In genomic region chr9:4045556-4045955, GRCh38 we compare ENCODE assay signal across 33 cellular contexts.
"Had no signal": no experiment of that assay in that cellular context is flagged by ENCODE, and none has a peak within 500 bp of the region (broad histone marks: within the 10 kb centered on the region; RNA-seq: fewer than 3 reads in every experiment).

No MANE protein-coding gene starts in this region.

- H3K4me3 ChIP-seq: adrenal gland, body of pancreas, breast epithelium had no signal

- DNase-seq: activated CD4-positive, alpha-beta memory T cell treated with anti-CD3 and anti-CD28 coated beads, Interleukin-2, amount 10 ng/mL, durations not matched to agents 7 days and 5 days; activated CD4-positive, alpha-beta T cell treated with anti-CD3 and anti-CD28 coated beads for 1 hour; activated CD4-positive, alpha-beta T cell treated with anti-CD3 and anti-CD28 coated beads for 36 hours; activated CD4-positive, alpha-beta T cell treated with anti-CD3 and anti-CD28 coated beads for 48 hours; activated CD4-positive, alpha-beta T cell treated with anti-CD3 and anti-CD28 coated beads, Interleukin-2, amount 10 ng/mL, durations not matched to agents 7 days and 5 days; activated CD4-positive, alpha-beta T cell treated with anti-CD3 and anti-CD28 coated beads, Interleukin-2, amount 50 U/mL, for 48 hours; activated CD4-positive, CD25-positive, alpha-beta regulatory T cell; activated CD8-positive, alpha-beta memory T cell treated with anti-CD3 and anti-CD28 coated beads for 24 hours; activated CD8-positive, alpha-beta memory T cell treated with anti-CD3 and anti-CD28 coated beads, Interleukin-2, amount 10 ng/mL, durations not matched to agents 7 days and 5 days; activated CD8-positive, alpha-beta memory T cell treated with anti-CD3 and anti-CD28 coated beads, Interleukin-2, amount 50 U/mL, for 48 hours; activated CD8-positive, alpha-beta T cell treated with anti-CD3 and anti-CD28 coated beads, Interleukin-2, amount 10 ng/mL, durations not matched to agents 7 days and 5 days; activated effector memory CD4-positive, alpha-beta T cell treated with Interleukin-2 at 50 U/mL for 16 hours; activated gamma-delta T cell; activated naive CD4-positive, alpha-beta T cell treated with anti-CD3 and anti-CD28 coated beads, Interleukin-2, amount 10 ng/mL, durations not matched to agents 7 days and 5 days; activated naive CD4-positive, alpha-beta T cell treated with Interleukin-2 at 50 U/mL for 16 hours; activated naive CD8-positive, alpha-beta T cell treated with anti-CD3 and anti-CD28 coated beads for 36 hours; activated T-cell treated with anti-CD3 and anti-CD28 coated beads, Interleukin-2, amount 50 U/mL, for 24 hours; activated T-cell treated with anti-CD3 and anti-CD28 coated beads, Interleukin-2, amount 50 U/mL, for 48 hours; adrenal gland; amniotic stem cell; aorta; body of pancreas; brain microvascular endothelial cell; caudate nucleus; cerebellar nuclear complex; T-helper 1 cell; T-helper 2 cell; T-helper 9 cell; WERI-Rb-1 had no signal

- ATAC-seq: activated CD4-positive, alpha-beta T cell treated with anti-CD3 and anti-CD28 coated beads for 36 hours; activated CD4-positive, CD25-positive, alpha-beta regulatory T cell treated with anti-CD3 and anti-CD28 coated beads, Interleukin-2, amount 50 U/mL, for 24 hours; activated CD8-positive, alpha-beta memory T cell treated with anti-CD3 and anti-CD28 coated beads, Interleukin-2, amount 10 ng/mL, durations not matched to agents 7 days and 5 days; activated CD8-positive, alpha-beta T cell treated with anti-CD3 and anti-CD28 coated beads, Interleukin-2, amount 10 ng/mL, durations not matched to agents 7 days and 5 days; activated naive CD4-positive, alpha-beta T cell treated with anti-CD3 and anti-CD28 coated beads, Interleukin-2, amount 50 U/mL, for 72 hours; body of pancreas; WTC11 had no signal
